Comparison of ENCODE assay signal across 7 cellular contexts in genomic region chr7:150738092-150739044, GRCh38. TPM values are rescaled to one million over a fixed set of nuclear protein-coding genes. Genes with fewer than 3 reads are reported as not detected.
DNase-seq lines count a peak whose midpoint lies in the region; ATAC-seq, FAIRE-seq and TF ChIP-seq lines count a peak whose summit lies in the region.

No MANE protein-coding gene starts in this region.

- peaks cover 0 to 2% of the 10 kb centered on the region in 2 donors for H3K36me3 ChIP-seq in kidney (ENCODE audit: control insufficient read depth in 1 of 2, insufficient read depth in 2 of 2, low read length in 2 of 2)
- H3K36me3 ChIP-seq in suprapubic skin, result peaks cover 3% of the 10 kb centered on the region

- H3K9ac ChIP-seq in kidney (ENCODE audit: low read length in 2 of 2), result peak overlapping the region; percentile 17 to 78

- TF ChIP-seq EP300 in suprapubic skin (IDR thresholded peaks at IDR 0.05), result no peak

- H3K4me3 ChIP-seq in kidney (ENCODE audit: low read length in 2 of 2) (peak overlapping the region; percentile 67 to 85), suprapubic skin (peak overlapping the region; percentile 48)

- H3K27ac ChIP-seq in kidney (ENCODE audit: low read depth in 2 of 2, low read length in 2 of 2) (peak overlapping the region; percentile 83 to 86), suprapubic skin (peak overlapping the region; percentile 68)

- TF ChIP-seq POLR2A in suprapubic skin (IDR thresholded peaks at IDR 0.05), result no peak

- H3K36me3 Mint-ChIP-seq in activated naive CD4-positive, alpha-beta T cell treated with anti-CD3 and anti-CD28 coated beads, Interleukin-2, amount 50 U/mL, for 72 hours, result peaks cover 59 to 61% of the 10 kb centered on the region in 2 donors

- 66% methylated on average over 11 of the region's 11 CpGs for WGBS in suprapubic skin

- no peak for TF ChIP-seq CTCF in kidney (IDR thresholded peaks at IDR 0.05; ENCODE audit: borderline replicate concordance, extremely low read depth, insufficient read depth)
- TF ChIP-seq CTCF in suprapubic skin (IDR thresholded peaks at IDR 0.05), result no peak

- FAIRE-seq in kidney (lab: Jason Lieb, UNC), result no peak

- intact Hi-C loops in kidney (cut with DNase I), result no loop called here

- ATAC-seq in activated naive CD4-positive, alpha-beta T cell treated with anti-CD3 and anti-CD28 coated beads, Interleukin-2, amount 50 U/mL, for 72 hours, result peak; percentile 41 to 47
- ATAC-seq in HG02588 (IDR thresholded peaks at IDR 0.05; ENCODE audit: unreplicated experiment), result no peak

- H3K9me3 Mint-ChIP-seq in activated naive CD4-positive, alpha-beta T cell treated with anti-CD3 and anti-CD28 coated beads, Interleukin-2, amount 50 U/mL, for 72 hours, result no peaks in the 10 kb centered on the region

- H3K9me3 ChIP-seq in kidney (ENCODE audit: control insufficient read depth in 1 of 2, low read length in 2 of 2) (no peaks in the 10 kb centered on the region), suprapubic skin (no peaks in the 10 kb centered on the region)

- no peaks in the 10 kb centered on the region for H3K27me3 ChIP-seq in suprapubic skin

- peak; percentile 70 for DNase-seq in KBM-7
- DNase-seq in activated naive CD4-positive, alpha-beta T cell treated with anti-CD3 and anti-CD28 coated beads, Interleukin-2, amount 50 U/mL, for 72 hours (ENCODE audit: low spot score in 2 of 2), result peak in 1 of 2 donors; percentile 53
- no peak for DNase-seq in kidney
- DNase-seq in suprapubic skin (ENCODE audit: low spot score in 2 of 2), result no peak
- DNase-seq in G401 (ENCODE audit: low spot score), result no peak
- DNase-seq in SIG-M5 treated with dmso at 0.1 percent for 504 hours (lab: John Stamatoyannopoulos, UW; ENCODE audit: unreplicated experiment), result no peak

- in situ Hi-C loops in KBM-7 (cut with MboI; ENCODE audit: low pct_unique_long_range_greater_than_20kb, low sequenced_read_pairs), result no loop called here
- in situ Hi-C loops in G401 (cut with HindIII; ENCODE audit: low sequenced_read_pairs), result no loop called here

- peaks cover 0 to 6% of the 10 kb centered on the region in 2 donors for H3K4me1 ChIP-seq in kidney (ENCODE audit: control insufficient read depth in 1 of 2, insufficient read depth in 1 of 2, low read depth in 1 of 2, low read length in 2 of 2)
- peaks cover 5% of the 10 kb centered on the region for H3K4me1 ChIP-seq in suprapubic skin

- H3K27ac Mint-ChIP-seq in activated naive CD4-positive, alpha-beta T cell treated with anti-CD3 and anti-CD28 coated beads, Interleukin-2, amount 50 U/mL, for 72 hours, result peak overlapping the region; percentile 92 to 96

RNA-seq across cellular contexts. Expression of gene GIMAP5, which starts 1.1 kb away (rescaled TPM):
- total RNA-seq in activated naive CD4-positive, alpha-beta T cell treated with anti-CD3 and anti-CD28 coated beads, Interleukin-2, amount 50 U/mL, for 72 hours, result 100 to 1,000 TPM in 1 of 2 donors, 10 to 100 TPM in 1; 73.1 to 115 TPM
- 30.0 TPM for total RNA-seq in kidney
- polyA plus RNA-seq in kidney (ENCODE audit: insufficient read depth, low read depth, low replicate concordance), result 21.2 TPM
- 10 to 100 TPM in 1 of 4 donors, 1 to 10 TPM in 3; 2.8 to 15.0 (median 7.7) TPM for total RNA-seq in suprapubic skin
- total RNA-seq in G401 (2014; rRNA removed; shearing (Covaris generic)), result not detected in 2 replicates

RNA-seq across cellular contexts. Expression of gene GIMAP1, which starts 22.0 kb away (rescaled TPM):
- 10 to 100 TPM in 1 of 2 donors, 1 to 10 TPM in 1; 3.1 to 10.7 TPM for total RNA-seq in activated naive CD4-positive, alpha-beta T cell treated with anti-CD3 and anti-CD28 coated beads, Interleukin-2, amount 50 U/mL, for 72 hours
- total RNA-seq in kidney (10.2 TPM), suprapubic skin (1 to 10 TPM in 3 of 4 donors, under 1 TPM in 1; 0.38 to 3.9 (median 2.2) TPM)
- polyA plus RNA-seq in kidney (ENCODE audit: insufficient read depth, low read depth, low replicate concordance), result 6.4 TPM
- not detected in 2 replicates for total RNA-seq in G401 (2014; rRNA removed; shearing (Covaris generic))

RNA-seq across cellular contexts. Expression of gene GIMAP2, which starts 52.9 kb away (rescaled TPM):
- total RNA-seq in activated naive CD4-positive, alpha-beta T cell treated with anti-CD3 and anti-CD28 coated beads, Interleukin-2, amount 50 U/mL, for 72 hours, result 10 to 100 TPM; 47.8 to 56.5 TPM
- 19.5 TPM for total RNA-seq in kidney
- 6.7 TPM for polyA plus RNA-seq in kidney (ENCODE audit: insufficient read depth, low read depth, low replicate concordance)
- 1 to 10 TPM; 2.0 to 8.2 (median 2.9) TPM for total RNA-seq in suprapubic skin
- not detected in 2 replicates for total RNA-seq in G401 (2014; rRNA removed; shearing (Covaris generic))
